In the genomic region with DNA sequence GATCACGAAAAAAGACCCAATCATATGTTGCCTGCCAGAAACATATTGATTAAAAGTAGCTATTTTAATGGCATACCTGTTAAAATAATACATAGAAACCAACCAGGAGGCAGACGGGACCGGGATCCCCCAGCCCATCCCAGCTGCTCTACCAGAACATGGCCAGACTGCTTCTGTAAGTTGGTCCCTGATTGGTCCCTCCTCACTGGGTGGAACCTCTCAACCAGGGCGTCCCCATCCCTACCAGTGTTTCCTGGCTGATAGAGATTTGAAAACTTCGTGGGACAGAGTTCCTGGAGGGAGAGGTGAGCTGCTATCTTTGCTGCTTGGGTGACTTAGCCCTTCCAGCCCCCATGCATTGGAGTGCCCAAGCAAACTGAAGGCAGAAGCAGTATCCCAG, we compare ENCODE assay signal across 18 cellular contexts.
"Had no signal": no experiment of that assay in that cellular context is flagged by ENCODE, and none has a peak within 500 bp of the region (broad histone marks: within the 10 kb centered on the region; RNA-seq: fewer than 3 reads in every experiment).

No MANE protein-coding gene starts in this region.

- H3K4me1 ChIP-seq: esophagus muscularis mucosa, gastrocnemius medialis, heart right ventricle, parathyroid adenoma, prostate gland, right lobe of liver had no signal

- H3K9me3 ChIP-seq: esophagus muscularis mucosa, gastrocnemius medialis, prostate gland, right lobe of liver, thoracic aorta had no signal

- ATAC-seq: gastrocnemius medialis; heart right ventricle; left colon; left ventricle myocardium superior; right lobe of liver; stimulated activated memory B cell treated with anti-CD40 and anti-IgM and Interleukin-4, amounts not matched to agents 10 μg/mL and 1 μg/mL and 100 μg/mL, for 72 hours had no signal

- H3K27ac ChIP-seq: epithelial cell of prostate, esophagus muscularis mucosa, gastrocnemius medialis, heart right ventricle, parathyroid adenoma, prostate gland, right lobe of liver, thoracic aorta had no signal

- H3K9ac ChIP-seq: parathyroid adenoma had no signal

- H3K36me3 ChIP-seq: esophagus muscularis mucosa, gastrocnemius medialis, heart right ventricle, prostate gland, right lobe of liver, thoracic aorta had no signal

- H3K4me3 ChIP-seq: esophagus muscularis mucosa, gastrocnemius medialis, heart right ventricle, lung, prostate gland, right lobe of liver, thoracic aorta had no signal

- DNase-seq: effector memory CD4-positive, alpha-beta T cell; gastrocnemius medialis; heart right ventricle; hypothalamus; left colon; left ventricle myocardium superior; mesenchymal stem cell; midbrain; occipital lobe; right lobe of liver; stimulated activated CD4-positive, alpha-beta T cell treated with anti-CD3 and anti-CD28 coated beads, Interleukin-4, amount 100 ng/mL, for 24 hours had no signal

- H3K79me2 ChIP-seq: parathyroid adenoma had no signal

- H2AFZ ChIP-seq: parathyroid adenoma had no signal

- H3K27me3 ChIP-seq: esophagus muscularis mucosa, gastrocnemius medialis, heart right ventricle, right lobe of liver had no signal
